Comparison of ENCODE assay signal across 1 cellular context in genomic region chr14:30005114-30005698, GRCh38.
TF ChIP-seq lines count a peak whose summit lies in the region.

No MANE protein-coding gene starts in this region.

TF ChIP-seq in WTC11, 78 proteins besides CTCF, POLR2A, EP300 and RAD21 (continued from another document):
- no peak for TF ChIP-seq TEAD4 (CRISPR knock-in tag; IDR thresholded peaks at IDR 0.05)
- TF ChIP-seq E2F4 (CRISPR knock-in tag; IDR thresholded peaks at IDR 0.05; ENCODE audit: borderline replicate concordance, low read depth): no peak
- TF ChIP-seq RELA (CRISPR knock-in tag; IDR thresholded peaks at IDR 0.05; ENCODE audit: borderline replicate concordance): no peak
- no peak for TF ChIP-seq JUN (CRISPR knock-in tag; IDR thresholded peaks at IDR 0.05)
- TF ChIP-seq SMAD4 (CRISPR knock-in tag; IDR thresholded peaks at IDR 0.05): no peak
- no peak for TF ChIP-seq USF1 (CRISPR knock-in tag; IDR thresholded peaks at IDR 0.05)
- TF ChIP-seq SMAD3 (CRISPR knock-in tag; IDR thresholded peaks at IDR 0.05; ENCODE audit: borderline replicate concordance): no peak
- TF ChIP-seq NFE2L1 (CRISPR knock-in tag; IDR thresholded peaks at IDR 0.05): no peak
- no peak for TF ChIP-seq CREM (CRISPR knock-in tag; IDR thresholded peaks at IDR 0.05)
- TF ChIP-seq IRF2 (CRISPR knock-in tag; IDR thresholded peaks at IDR 0.05; ENCODE audit: borderline replicate concordance, low read depth): no peak
